Comparison of ENCODE assay signal across 8 cellular contexts in the genomic region with DNA sequence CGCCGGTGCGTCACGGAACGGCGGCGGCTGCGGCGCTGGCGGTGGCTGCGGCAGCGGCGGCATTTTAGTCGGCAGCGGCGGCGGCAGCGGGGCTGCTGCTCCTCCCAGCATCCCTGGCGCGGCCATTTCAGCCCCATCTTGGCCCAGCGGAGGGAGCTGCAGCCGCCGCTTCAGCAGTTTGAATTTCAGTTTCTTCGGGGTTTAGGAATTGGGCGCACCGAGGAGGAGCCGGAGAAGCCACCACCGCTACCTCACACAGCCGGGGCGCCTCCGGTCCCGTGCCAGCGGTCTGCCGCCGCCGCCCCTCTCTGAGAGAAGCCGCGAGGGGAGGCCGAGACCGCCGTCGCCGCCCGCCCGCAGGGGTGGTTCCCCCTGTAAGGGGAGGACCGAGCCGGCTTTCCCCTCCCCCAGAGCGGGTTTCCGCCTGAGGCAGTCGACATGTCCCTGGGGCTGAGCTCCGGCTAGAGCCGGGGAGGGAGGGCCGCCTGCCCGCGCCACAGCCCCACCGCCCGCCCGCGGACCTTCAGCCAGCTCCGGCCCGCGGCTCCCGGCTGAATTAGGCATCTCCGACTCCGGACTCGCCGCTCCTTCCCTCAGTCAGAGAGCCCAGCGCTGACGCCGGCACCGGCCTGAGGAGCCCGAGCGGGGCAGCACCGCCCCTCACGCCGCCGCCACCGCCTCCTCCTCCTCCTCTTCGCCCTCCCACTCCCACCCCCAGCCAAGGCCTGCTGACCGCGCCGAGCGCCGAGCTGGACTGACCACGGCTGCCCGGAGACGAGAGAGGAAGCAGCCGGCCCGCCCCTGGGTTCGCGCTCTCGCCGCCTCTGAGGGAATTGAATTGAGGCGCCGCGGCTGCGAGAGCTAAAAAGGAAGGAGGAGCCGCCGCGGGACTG. TPM values are rescaled to one million over a fixed set of nuclear protein-coding genes. Genes with fewer than 3 reads are reported as not detected.
A peak's percentile ranks its signal among the peaks of the same experiment; 100 is the strongest.
DNase-seq lines count a peak whose midpoint lies in the region; ATAC-seq and TF ChIP-seq lines count a peak whose summit lies in the region.

Gene TSC22D2, plus strand, starts transcription at position 67 of the 893 bp plus-strand sequence. CDS start 1,053 bp downstream, outside the sequence.

- ATAC-seq in GM19023 (IDR thresholded peaks at IDR 0.05; ENCODE audit: unreplicated experiment) = peak; percentile 62
- peak; percentile 67 for ATAC-seq in HG03196 (IDR thresholded peaks at IDR 0.05; ENCODE audit: unreplicated experiment)

- H3K36me3 Mint-ChIP-seq in chondrocyte (ENCODE audit: low read depth) = peaks cover 19% of the 10 kb centered on the region

- H3K9me3 Mint-ChIP-seq in chondrocyte (ENCODE audit: low read depth) = no peaks in the 10 kb centered on the region

- DNase-seq in Ammon's horn (ENCODE audit: low spot score) (peak; percentile 98), NCI-H446 (lab: John Stamatoyannopoulos, UW) (peak; percentile 92 to 98), chondrocyte (ENCODE audit: low spot score) (peak; percentile 97), kidney tubule cell (ENCODE audit: low spot score) (peak; percentile 96)
- peak; percentile 82 to 95 for DNase-seq in activated CD4-positive, alpha-beta T cell treated with anti-CD3 and anti-CD28 coated beads for 24 hours (ENCODE audit: low read depth in 2 of 2)
- DNase-seq in stimulated activated CD4-positive, alpha-beta T cell treated with anti-CD3 and anti-CD28 coated beads, Interleukin-1b, Interleukin-23, amount 100 ng/mL, for 24 hours (ENCODE audit: low read depth in 4 of 4, low spot score in 1 of 4) = peak; percentile 73 to 95 (median 92)

- H3K27me3 Mint-ChIP-seq in chondrocyte (ENCODE audit: low read depth) = no peaks in the 10 kb centered on the region

- H3K4me3 Mint-ChIP-seq in chondrocyte (ENCODE audit: unreplicated experiment) = peak within 1 kb of the TSS; percentile 77

- H3K27ac Mint-ChIP-seq in chondrocyte (ENCODE audit: unreplicated experiment) = peak within 1 kb of the TSS; percentile 99

- peak; percentile 66 for TF ChIP-seq CTCF in chondrocyte (IDR thresholded peaks at IDR 0.05)

- H3K4me1 Mint-ChIP-seq in chondrocyte (ENCODE audit: low read depth) = peaks cover 26% of the 10 kb centered on the region

RNA-seq across cellular contexts. Expression of gene TSC22D2, which starts in this region (rescaled TPM):
- 39.8 to 48.2 TPM (median 42.9 TPM) in 3 replicates for total RNA-seq in chondrocyte

Comparison
In these comparisons a context has a peak if more than half of its experiments do, and no peak if none do; other contexts are left out.
1. Peak in every context shown above with its lines: DNase-seq and ATAC-seq.